Comparison of ENCODE assay signal across 27 cellular contexts in genomic region chr7:149708026-149708425, GRCh38.
"Had no signal": no experiment of that assay in that cellular context is flagged by ENCODE, and none has a peak within 500 bp of the region (broad histone marks: within the 10 kb centered on the region; RNA-seq: fewer than 3 reads in every experiment).

No MANE protein-coding gene starts in this region.

- H3K9me3 ChIP-seq: pancreas, prostate gland, suprapubic skin had no signal

- H3K4me3 Mint-ChIP-seq: mesothelial cell of epicardium; naive B cell; natural killer cell; nephron progenitor cell; neural progenitor cell; stimulated activated naive B cell treated with anti-CD40 and anti-IgM and Interleukin-4, amounts not matched to agents 10 μg/mL and 1 μg/mL and 100 μg/mL, for 72 hours had no signal

- H3K27ac ChIP-seq: heart right ventricle, hepatocyte, left ventricle myocardium inferior, neural progenitor cell, pancreas, prostate gland, suprapubic skin, thoracic aorta, tibial artery, upper lobe of right lung had no signal

- ATAC-seq: heart right ventricle; natural killer cell; pancreas; right cardiac atrium; stimulated activated naive B cell treated with anti-CD40 and anti-IgM and Interleukin-4, amounts not matched to agents 10 μg/mL and 1 μg/mL and 100 μg/mL, for 72 hours; stimulated activated naive CD8-positive, alpha-beta T cell treated with anti-CD3 and anti-CD28 coated beads, Interleukin-15, Interleukin-2, amounts not matched to agents 100 U/mL and 50 U/mL, for 24 hours; upper lobe of right lung had no signal

- H3K36me3 ChIP-seq: heart right ventricle, left ventricle myocardium inferior, neutrophil, pancreas, prostate gland, suprapubic skin, thoracic aorta, tibial artery, upper lobe of right lung had no signal

- FAIRE-seq: pancreas, urothelium cell line had no signal

- H3K79me2 ChIP-seq: hepatocyte had no signal

- H3K27me3 ChIP-seq: heart right ventricle, hepatocyte, neural progenitor cell, pancreas, suprapubic skin, upper lobe of right lung had no signal

- DNase-seq: heart right ventricle; left ventricle myocardium inferior; naive B cell; natural killer cell; nephron progenitor cell; occipital lobe; pancreas; retina; right cardiac atrium; stimulated activated CD4-positive, alpha-beta T cell treated with anti-CD3 and anti-CD28 coated beads, Interleukin-12 subunit alpha, Interleukin-12 subunit beta, amount 100 ng/mL, for 4 hours; stimulated activated CD4-positive, alpha-beta T cell treated with anti-CD3 and anti-CD28 coated beads, Interleukin-15, amount 100 ng/mL, for 24 hours; stimulated activated CD4-positive, alpha-beta T cell treated with anti-CD3 and anti-CD28 coated beads, Interleukin-2, amount 100 ng/mL, for 24 hours; stimulated activated CD4-positive, alpha-beta T cell treated with anti-CD3 and anti-CD28 coated beads, Interleukin-4, amount 100 ng/mL, for 1 hour; stimulated activated naive B cell treated with anti-CD40 and anti-IgM and Interleukin-4, amounts not matched to agents 10 μg/mL and 1 μg/mL and 100 μg/mL, for 72 hours; stimulated activated naive CD8-positive, alpha-beta T cell treated with anti-CD3 and anti-CD28 coated beads, Interleukin-15, Interleukin-2, amounts not matched to agents 100 U/mL and 50 U/mL, for 24 hours; tibial artery; upper lobe of right lung had no signal

- H3K9ac ChIP-seq: neural progenitor cell had no signal

- H3K27ac Mint-ChIP-seq: mesothelial cell of epicardium, natural killer cell, nephron progenitor cell, neural progenitor cell had no signal

- H3K4me1 ChIP-seq: heart right ventricle, left ventricle myocardium inferior, neural progenitor cell, pancreas, prostate gland, suprapubic skin, tibial artery, upper lobe of right lung had no signal

- H3K4me2 ChIP-seq: hepatocyte, neural progenitor cell, smooth muscle cell had no signal

- H2AFZ ChIP-seq: hepatocyte, neural progenitor cell had no signal

- H3K4me3 ChIP-seq: heart right ventricle, hepatocyte, left ventricle myocardium inferior, lung, neural progenitor cell, pancreas, prostate gland, smooth muscle cell, suprapubic skin, thoracic aorta, tibial artery, upper lobe of right lung had no signal

- H3K4me1 Mint-ChIP-seq: mesothelial cell of epicardium, neural progenitor cell had no signal
